ENCODE assay signal across 1 cellular context in genomic region chr6:27902335-27903314, GRCh38.
TF ChIP-seq lines count a peak whose summit lies in the region.

No MANE protein-coding gene starts in this region.

TF ChIP-seq in HepG2, 621 proteins besides CTCF, POLR2A, EP300 and RAD21 (continued from another document and continues in another):
- TF ChIP-seq ZHX2 (IDR thresholded peaks at IDR 0.05; ENCODE audit: low read depth) (peak; percentile 55; the same call in 1 of the 2 replicates), ZHX2 (CRISPR knock-in tag; IDR thresholded peaks at IDR 0.05; ENCODE audit: borderline replicate concordance) (no peak), ZNF552 (CRISPR knock-in tag; IDR thresholded peaks at IDR 0.05; ENCODE audit: borderline replicate concordance) (no peak; the same call in 1 of the 2 replicates), ZFP41 (CRISPR knock-in tag; IDR thresholded peaks at IDR 0.05; ENCODE audit: borderline replicate concordance) (no peak), JARID2 (CRISPR knock-in tag; IDR thresholded peaks at IDR 0.05; ENCODE audit: insufficient replicate concordance) (peak; percentile 95), ZBTB3 (CRISPR knock-in tag; IDR thresholded peaks at IDR 0.05; ENCODE audit: borderline replicate concordance, low read depth) (no peak), CREM (IDR thresholded peaks at IDR 0.05) (peak; percentile 88), CREM (CRISPR knock-in tag; IDR thresholded peaks at IDR 0.05) (0 out of 2 replicates have a peak, but pooled peaks have one; percentile 36), KLF13 (CRISPR knock-in tag; IDR thresholded peaks at IDR 0.05) (no peak), ASH2L (IDR thresholded peaks at IDR 0.05; ENCODE audit: insufficient read length, low read depth, low read length) (peak; percentile 96), ZNF142 (CRISPR knock-in tag; IDR thresholded peaks at IDR 0.05) (peak; percentile 73), E2F1 (CRISPR knock-in tag; IDR thresholded peaks at IDR 0.05) (peak; percentile 60; the same call in 1 of the 2 replicates), HOXA5 (CRISPR knock-in tag; IDR thresholded peaks at IDR 0.05) (peak; percentile 81; the same call in 1 of the 2 replicates), SRF (IDR thresholded peaks at IDR 0.05; ENCODE audit: low read depth, low read length) (peak; percentile 42; the same call in 1 of the 2 replicates), CREB1 (IDR thresholded peaks at IDR 0.05) (peak; percentile 88), CREB1 (CRISPR knock-in tag; IDR thresholded peaks at IDR 0.05) (peak; percentile 87), KDM5B (CRISPR knock-in tag; IDR thresholded peaks at IDR 0.05; ENCODE audit: borderline replicate concordance) (peak; percentile 67; the same call in 1 of the 2 replicates), FOXA1 (IDR thresholded peaks at IDR 0.05) (no peak), FOXA1 (CRISPR knock-in tag; IDR thresholded peaks at IDR 0.05) (0 out of 2 replicates have a peak, but pooled peaks have one; percentile 17), RFX5 (IDR thresholded peaks at IDR 0.05; ENCODE audit: low read depth, low read length) (0 out of 2 replicates have a peak, but pooled peaks have one; percentile 53), JUND (CRISPR knock-in tag; IDR thresholded peaks at IDR 0.05) (0 out of 2 replicates have a peak, but pooled peaks have one; percentile 24), KLF11 (CRISPR knock-in tag; IDR thresholded peaks at IDR 0.05) (peak; percentile 87; the same call in 1 of the 2 replicates), ZNF737 (CRISPR knock-in tag; IDR thresholded peaks at IDR 0.05; ENCODE audit: borderline replicate concordance) (no peak; the same call in 1 of the 2 replicates), ZNF34 (CRISPR knock-in tag; IDR thresholded peaks at IDR 0.05; ENCODE audit: borderline replicate concordance) (no peak), HNF1B (CRISPR knock-in tag; IDR thresholded peaks at IDR 0.05) (no peak; the same call in 1 of the 2 replicates), MTA3 (CRISPR knock-in tag; IDR thresholded peaks at IDR 0.05) (no peak), ZNF224 (CRISPR knock-in tag; IDR thresholded peaks at IDR 0.05) (peak; percentile 83), ZNF674 (CRISPR knock-in tag; IDR thresholded peaks at IDR 0.05; ENCODE audit: low read depth) (0 out of 2 replicates have a peak, but pooled peaks have one; percentile 86), KAT8 (CRISPR knock-in tag; IDR thresholded peaks at IDR 0.05) (peak; percentile 84), ZNF644 (CRISPR knock-in tag; IDR thresholded peaks at IDR 0.05; ENCODE audit: low read depth) (no peak)
- TF ChIP-seq, protein P1, sequence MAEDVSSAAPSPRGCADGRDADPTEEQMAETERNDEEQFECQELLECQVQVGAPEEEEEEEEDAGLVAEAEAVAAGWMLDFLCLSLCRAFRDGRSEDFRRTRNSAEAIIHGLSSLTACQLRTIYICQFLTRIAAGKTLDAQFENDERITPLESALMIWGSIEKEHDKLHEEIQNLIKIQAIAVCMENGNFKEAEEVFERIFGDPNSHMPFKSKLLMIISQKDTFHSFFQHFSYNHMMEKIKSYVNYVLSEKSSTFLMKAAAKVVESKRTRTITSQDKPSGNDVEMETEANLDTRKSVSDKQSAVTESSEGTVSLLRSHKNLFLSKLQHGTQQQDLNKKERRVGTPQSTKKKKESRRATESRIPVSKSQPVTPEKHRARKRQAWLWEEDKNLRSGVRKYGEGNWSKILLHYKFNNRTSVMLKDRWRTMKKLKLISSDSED (CRISPR knock-in tag; IDR thresholded peaks at IDR 0.05) = no peak
- TF ChIP-seq, protein P2, sequence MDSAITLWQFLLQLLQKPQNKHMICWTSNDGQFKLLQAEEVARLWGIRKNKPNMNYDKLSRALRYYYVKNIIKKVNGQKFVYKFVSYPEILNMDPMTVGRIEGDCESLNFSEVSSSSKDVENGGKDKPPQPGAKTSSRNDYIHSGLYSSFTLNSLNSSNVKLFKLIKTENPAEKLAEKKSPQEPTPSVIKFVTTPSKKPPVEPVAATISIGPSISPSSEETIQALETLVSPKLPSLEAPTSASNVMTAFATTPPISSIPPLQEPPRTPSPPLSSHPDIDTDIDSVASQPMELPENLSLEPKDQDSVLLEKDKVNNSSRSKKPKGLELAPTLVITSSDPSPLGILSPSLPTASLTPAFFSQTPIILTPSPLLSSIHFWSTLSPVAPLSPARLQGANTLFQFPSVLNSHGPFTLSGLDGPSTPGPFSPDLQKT (CRISPR knock-in tag; IDR thresholded peaks at IDR 0.05; ENCODE audit: borderline replicate concordance) = 0 out of 2 replicates have a peak, but pooled peaks have one; percentile 15
- TF ChIP-seq, protein P3, sequence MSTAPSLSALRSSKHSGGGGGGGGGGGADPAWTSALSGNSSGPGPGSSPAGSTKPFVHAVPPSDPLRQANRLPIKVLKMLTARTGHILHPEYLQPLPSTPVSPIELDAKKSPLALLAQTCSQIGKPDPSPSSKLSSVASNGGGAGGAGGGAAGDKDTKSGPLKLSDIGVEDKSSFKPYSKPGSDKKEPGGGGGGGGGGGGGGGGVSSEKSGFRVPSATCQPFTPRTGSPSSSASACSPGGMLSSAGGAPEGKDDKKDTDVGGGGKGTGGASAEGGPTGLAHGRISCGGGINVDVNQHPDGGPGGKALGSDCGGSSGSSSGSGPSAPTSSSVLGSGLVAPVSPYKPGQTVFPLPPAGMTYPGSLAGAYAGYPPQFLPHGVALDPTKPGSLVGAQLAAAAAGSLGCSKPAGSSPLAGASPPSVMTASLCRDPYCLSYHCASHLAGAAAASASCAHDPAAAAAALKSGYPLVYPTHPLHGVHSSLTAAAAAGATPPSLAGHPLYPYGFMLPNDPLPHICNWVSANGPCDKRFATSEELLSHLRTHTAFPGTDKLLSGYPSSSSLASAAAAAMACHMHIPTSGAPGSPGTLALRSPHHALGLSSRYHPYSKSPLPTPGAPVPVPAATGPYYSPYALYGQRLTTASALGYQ (CRISPR knock-in tag; IDR thresholded peaks at IDR 0.05) = peak; percentile 29; the same call in 1 of the 2 replicates
- TF ChIP-seq, protein P4, sequence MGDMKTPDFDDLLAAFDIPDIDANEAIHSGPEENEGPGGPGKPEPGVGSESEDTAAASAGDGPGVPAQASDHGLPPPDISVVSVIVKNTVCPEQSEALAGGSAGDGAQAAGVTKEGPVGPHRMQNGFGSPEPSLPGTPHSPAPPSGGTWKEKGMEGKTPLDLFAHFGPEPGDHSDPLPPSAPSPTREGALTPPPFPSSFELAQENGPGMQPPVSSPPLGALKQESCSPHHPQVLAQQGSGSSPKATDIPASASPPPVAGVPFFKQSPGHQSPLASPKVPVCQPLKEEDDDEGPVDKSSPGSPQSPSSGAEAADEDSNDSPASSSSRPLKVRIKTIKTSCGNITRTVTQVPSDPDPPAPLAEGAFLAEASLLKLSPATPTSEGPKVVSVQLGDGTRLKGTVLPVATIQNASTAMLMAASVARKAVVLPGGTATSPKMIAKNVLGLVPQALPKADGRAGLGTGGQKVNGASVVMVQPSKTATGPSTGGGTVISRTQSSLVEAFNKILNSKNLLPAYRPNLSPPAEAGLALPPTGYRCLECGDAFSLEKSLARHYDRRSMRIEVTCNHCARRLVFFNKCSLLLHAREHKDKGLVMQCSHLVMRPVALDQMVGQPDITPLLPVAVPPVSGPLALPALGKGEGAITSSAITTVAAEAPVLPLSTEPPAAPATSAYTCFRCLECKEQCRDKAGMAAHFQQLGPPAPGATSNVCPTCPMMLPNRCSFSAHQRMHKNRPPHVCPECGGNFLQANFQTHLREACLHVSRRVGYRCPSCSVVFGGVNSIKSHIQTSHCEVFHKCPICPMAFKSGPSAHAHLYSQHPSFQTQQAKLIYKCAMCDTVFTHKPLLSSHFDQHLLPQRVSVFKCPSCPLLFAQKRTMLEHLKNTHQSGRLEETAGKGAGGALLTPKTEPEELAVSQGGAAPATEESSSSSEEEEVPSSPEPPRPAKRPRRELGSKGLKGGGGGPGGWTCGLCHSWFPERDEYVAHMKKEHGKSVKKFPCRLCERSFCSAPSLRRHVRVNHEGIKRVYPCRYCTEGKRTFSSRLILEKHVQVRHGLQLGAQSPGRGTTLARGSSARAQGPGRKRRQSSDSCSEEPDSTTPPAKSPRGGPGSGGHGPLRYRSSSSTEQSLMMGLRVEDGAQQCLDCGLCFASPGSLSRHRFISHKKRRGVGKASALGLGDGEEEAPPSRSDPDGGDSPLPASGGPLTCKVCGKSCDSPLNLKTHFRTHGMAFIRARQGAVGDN (CRISPR knock-in tag; IDR thresholded peaks at IDR 0.05) = peak; percentile 85
